ENCODE assay signal across 24 cellular contexts in genomic region chr4:142293536-142293935, GRCh38.
A peak's percentile ranks its signal among the peaks of the same experiment; 100 is the strongest.
DNase-seq lines count a peak whose midpoint lies in the region; ATAC-seq and TF ChIP-seq lines count a peak whose summit lies in the region.
"Had no signal": no experiment of that assay in that cellular context is flagged by ENCODE, and none has a peak within 500 bp of the region (broad histone marks: within the 10 kb centered on the region; RNA-seq: fewer than 3 reads in every experiment).

No MANE protein-coding gene starts in this region.

- peaks cover 45% of the 10 kb centered on the region for H3K36me3 Mint-ChIP-seq in HFFc6 (ENCODE audit: low read depth)
- peaks cover 57% of the 10 kb centered on the region for H3K36me3 Mint-ChIP-seq in activated naive CD8-positive, alpha-beta T cell treated with anti-CD3 and anti-CD28 coated beads for 36 hours
- H3K36me3 Mint-ChIP-seq: IgD-negative memory B cell; naive B cell; stimulated activated memory B cell treated with anti-CD40 and anti-IgM and Interleukin-4, amounts not matched to agents 10 μg/mL and 1 μg/mL and 100 μg/mL, for 72 hours; WTC11 had no signal

- DNase-seq in AG04450 (ENCODE audit: low read depth, low spot score) (peak; percentile 7), HFFc6 (peak; percentile 8), fibroblast of villous mesenchyme (ENCODE audit: low read depth) (peak; percentile 3), NCI-H1930 (lab: John Stamatoyannopoulos, UW) (no peak), A673 (ENCODE audit: low spot score) (no peak), lower leg skin (ENCODE audit: low spot score in 2 of 2) (no peak)
- DNase-seq in activated naive CD8-positive, alpha-beta T cell treated with anti-CD3 and anti-CD28 coated beads for 36 hours, result no peak
- DNase-seq: activated naive CD4-positive, alpha-beta T cell; activated T-cell treated with anti-CD3 and anti-CD28 coated beads for 4 hours; aorta; C1 segment of cervical spinal cord; cerebellar nuclear complex; mesendoderm; naive B cell; NCI-H1092 treated with DMSO at 0.1 percent for 48 hours; NCI-H2029; NCI-H2227 treated with DMSO at 0.1 percent for 48 hours; NCI-H774; stimulated activated CD4-positive, alpha-beta T cell treated with anti-CD3 and anti-CD28 coated beads, Interleukin-2, amount 100 ng/mL, for 48 hours had no signal

- H3K9me3 Mint-ChIP-seq in HFFc6, result no peaks in the 10 kb centered on the region; the same call in 1 of the 2 replicates
- H3K9me3 Mint-ChIP-seq in activated naive CD8-positive, alpha-beta T cell treated with anti-CD3 and anti-CD28 coated beads for 36 hours, result peaks cover 14% of the 10 kb centered on the region

- H3K4me3 Mint-ChIP-seq in HFFc6, result no peak overlapping the region
- no peak overlapping the region for H3K4me3 Mint-ChIP-seq in activated naive CD8-positive, alpha-beta T cell treated with anti-CD3 and anti-CD28 coated beads for 36 hours
- H3K4me3 Mint-ChIP-seq: IgD-negative memory B cell; stimulated activated memory B cell treated with anti-CD40 and anti-IgM and Interleukin-4, amounts not matched to agents 10 μg/mL and 1 μg/mL and 100 μg/mL, for 72 hours; WTC11 had no signal

- H3K27me3 Mint-ChIP-seq in HFFc6 (ENCODE audit: insufficient read depth), result peaks cover 1% of the 10 kb centered on the region; the same call in 1 of the 2 replicates
- no peaks in the 10 kb centered on the region for H3K27me3 Mint-ChIP-seq in activated naive CD8-positive, alpha-beta T cell treated with anti-CD3 and anti-CD28 coated beads for 36 hours
- H3K27me3 Mint-ChIP-seq: naive B cell had no signal

- POLR2A ChIA-PET in AG04450 (lab: Yijun Ruan, JAX), result no interaction called here
- POLR2A ChIA-PET in A673 (lab: Charles Lee; ENCODE audit: low non-redundant PET), result no interaction called here

- BruUV-seq in A673 (replicated peaks; lab: Mats Ljungman, UMichigan), result no TSS peak

- TF ChIP-seq CTCF in AG04450 (IDR thresholded peaks at IDR 0.05; ENCODE audit: low read depth, low read length), result no peak
- TF ChIP-seq CTCF in HFFc6 (IDR thresholded peaks at IDR 0.05), result no peak
- TF ChIP-seq CTCF in fibroblast of villous mesenchyme (IDR thresholded peaks at IDR 0.05; ENCODE audit: insufficient read depth, low read depth, low read length), result no peak
- TF ChIP-seq CTCF in A673 (conservative IDR thresholded peaks at IDR 0.05; ENCODE audit: low read depth, low read length), result no peak
- TF ChIP-seq CTCF in lower leg skin (IDR thresholded peaks at IDR 0.05), result no peak

- no peaks in the 10 kb centered on the region for H3K36me3 ChIP-seq in A673 (ENCODE audit: insufficient read depth, low read length, poor library complexity, severe bottlenecking)
- H3K36me3 ChIP-seq: HAP-1 had no signal

- no peak for TF ChIP-seq POLR2A in lower leg skin (IDR thresholded peaks at IDR 0.05)

- WGBS in lower leg skin, 2 donors, result 86 to 88% methylated on average over 4 of the region's 4 CpGs

- H3K4me1 ChIP-seq in A673 (ENCODE audit: insufficient read depth, low read length, poor library complexity, severe bottlenecking), result peaks cover 8% of the 10 kb centered on the region

- peaks cover 20% of the 10 kb centered on the region for H3K4me1 Mint-ChIP-seq in HFFc6 (ENCODE audit: low read depth)
- H3K4me1 Mint-ChIP-seq in activated naive CD8-positive, alpha-beta T cell treated with anti-CD3 and anti-CD28 coated beads for 36 hours, result peaks cover 29% of the 10 kb centered on the region

- CTCF ChIA-PET in AG04450 (lab: Charles Lee), result interaction anchor here (1.2 to 2.5 kb wide), 2 partner anchors 11 to 60 kb away, joined by 3 to 11 read pairs; no protein-coding TSS in a partner anchor
- CTCF ChIA-PET in A673 (lab: Charles Lee), result no interaction called here

- no peak for ATAC-seq in HG03565 (IDR thresholded peaks at IDR 0.05; ENCODE audit: unreplicated experiment)
- ATAC-seq: stimulated activated memory B cell treated with anti-CD40 and anti-IgM and Interleukin-4, amounts not matched to agents 10 μg/mL and 1 μg/mL and 100 μg/mL, for 72 hours; WTC11 had no signal

- H3K4me3 ChIP-seq in AG04450 (ENCODE audit: low read depth, low read length) (no peak overlapping the region), fibroblast of villous mesenchyme (ENCODE audit: low read depth, low read length) (no peak overlapping the region), A673 (ENCODE audit: low read depth, low read length, poor library complexity, severe bottlenecking) (no peak overlapping the region), lower leg skin (ENCODE audit: low read depth, poor library complexity, severe bottlenecking) (no peak overlapping the region)
- H3K4me3 ChIP-seq: HAP-1 had no signal

- H3K27ac Mint-ChIP-seq in HFFc6, result no peak overlapping the region
- H3K27ac Mint-ChIP-seq in activated naive CD8-positive, alpha-beta T cell treated with anti-CD3 and anti-CD28 coated beads for 36 hours, result peak overlapping the region; percentile 11
- H3K27ac Mint-ChIP-seq: IgD-negative memory B cell; stimulated activated memory B cell treated with anti-CD40 and anti-IgM and Interleukin-4, amounts not matched to agents 10 μg/mL and 1 μg/mL and 100 μg/mL, for 72 hours; WTC11 had no signal

- H3K27ac ChIP-seq in AG04450 (ENCODE audit: low read depth, low read length) (no peak overlapping the region), A673 (ENCODE audit: low read depth, low read length, poor library complexity, severe bottlenecking) (no peak overlapping the region)

- H3K9me3 ChIP-seq in AG04450 (ENCODE audit: control insufficient read depth, insufficient read depth, low read length) (no peaks in the 10 kb centered on the region), A673 (ENCODE audit: low read depth, low read length, poor library complexity, severe bottlenecking) (no peaks in the 10 kb centered on the region)
- H3K9me3 ChIP-seq: HAP-1 had no signal

- H3K27me3 ChIP-seq in AG04450 (ENCODE audit: control insufficient read depth, insufficient read depth, low read length) (no peaks in the 10 kb centered on the region), A673 (replicated peaks; ENCODE audit: insufficient read depth, low read depth, low read length, poor library complexity) (no peaks in the 10 kb centered on the region)

- intact Hi-C loops in A673 (cut with micrococcal nuclease; ENCODE audit: unreplicated experiment) (no loop called here), lower leg skin (cut with DNase I; ENCODE audit: low total_unique reads) (no loop called here)

Comparison
In these comparisons a context has a peak if more than half of its experiments do, and no peak if none do; other contexts are left out.
1. DNase-seq: peak in AG04450 (single experiment), HFFc6 (single experiment) and fibroblast of villous mesenchyme (single experiment); none in activated naive CD8-positive, alpha-beta T cell treated with anti-CD3 and anti-CD28 coated beads for 36 hours (single experiment), NCI-H1930 (0 of 2), A673 (single experiment) and lower leg skin (0 of 2).